In the genomic region with DNA sequence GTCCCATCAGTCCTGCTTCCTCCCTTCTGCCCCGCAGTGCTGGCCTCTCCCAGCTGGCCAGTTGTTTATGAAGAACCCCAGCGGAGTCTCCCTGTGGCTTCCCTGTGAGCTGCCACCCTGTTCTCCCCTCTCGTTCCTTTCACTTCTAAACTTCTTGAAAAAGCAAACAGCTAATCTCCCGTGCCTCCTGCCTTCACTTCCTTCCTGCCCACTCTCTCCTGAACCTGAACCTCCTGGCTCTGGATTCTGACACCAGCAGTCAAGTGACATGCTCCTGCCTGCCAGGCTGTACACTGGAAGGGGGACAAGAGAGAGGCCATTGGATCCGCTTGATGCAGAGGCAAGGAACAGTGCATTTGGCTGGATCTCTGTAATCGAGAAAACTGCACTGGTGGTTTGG, we compare ENCODE assay signal across 17 cellular contexts.
DNase-seq lines count a peak whose midpoint lies in the region; ATAC-seq, FAIRE-seq and TF ChIP-seq lines count a peak whose summit lies in the region.
"Had no signal": no experiment of that assay in that cellular context is flagged by ENCODE, and none has a peak within 500 bp of the region (broad histone marks: within the 10 kb centered on the region; RNA-seq: fewer than 3 reads in every experiment).

No MANE protein-coding gene starts in this region.

- H3K4me2 ChIP-seq in GM12878 (ENCODE audit: control insufficient read depth, insufficient read depth): no peak overlapping the region; the same call in 1 of the 2 replicates
- H3K4me2 ChIP-seq: hepatocyte had no signal

- no peaks in the 10 kb centered on the region for H4K20me1 ChIP-seq in GM12878 (ENCODE audit: control insufficient read depth, insufficient read depth)

- no peaks in the 10 kb centered on the region for H3K36me3 ChIP-seq in GM12878 (ENCODE audit: control insufficient read depth in 2 of 2, insufficient read depth in 2 of 2, low read length in 1 of 2)
- no peaks in the 10 kb centered on the region for H3K36me3 ChIP-seq in adrenal gland (replicated peaks in 1 of 2)
- H3K36me3 ChIP-seq: brain microvascular endothelial cell, HAP-1, neutrophil, right atrium auricular region, suprapubic skin had no signal

- H3K4me1 Mint-ChIP-seq in CD14-positive monocyte: peaks cover 16% of the 10 kb centered on the region
- H3K4me1 Mint-ChIP-seq in T-helper 2 cell treated with Interferon-gamma antibody and Interleukin-4, amounts not matched to agents 5 μg/mL and 100 μg/mL, for 36 hours (ENCODE audit: low read depth): peaks cover 51% of the 10 kb centered on the region

- H3K4me3 Mint-ChIP-seq in CD14-positive monocyte: peak overlapping the region; percentile 59 to 63
- peak overlapping the region; percentile 75 for H3K4me3 Mint-ChIP-seq in T-helper 2 cell treated with Interferon-gamma antibody and Interleukin-4, amounts not matched to agents 5 μg/mL and 100 μg/mL, for 36 hours

- TF ChIP-seq CTCF in CD14-positive monocyte (IDR thresholded peaks at IDR 0.05): no peak
- no peak for TF ChIP-seq CTCF in GM12878 (IDR thresholded peaks at IDR 0.05 in 2 of 3, conservative IDR thresholded peaks at IDR 0.05 in 1 of 3; ENCODE audit: control insufficient read depth in 2 of 3, extremely low read depth in 1 of 3, insufficient read depth in 1 of 3, low read depth in 3 of 3, low read length in 3 of 3)
- no peak for TF ChIP-seq CTCF in adrenal gland (IDR thresholded peaks at IDR 0.05)

- H3K79me2 ChIP-seq in GM12878 (ENCODE audit: control insufficient read depth, insufficient read depth, low read length): no peaks in the 10 kb centered on the region
- H3K79me2 ChIP-seq: hepatocyte had no signal

- POLR2A ChIA-PET in GM12878 (lab: Charles Lee): interaction anchor here (0.7 to 1.2 kb wide), 5 partner anchors 9 to 17 kb away, joined by 3 to 4 read pairs (median 4); no protein-coding TSS in a partner anchor

- H3K27me3 ChIP-seq in GM12878 (replicated peaks in 1 of 2; ENCODE audit: control insufficient read depth in 2 of 2, insufficient read depth in 2 of 2, low read length in 1 of 2): no peaks in the 10 kb centered on the region
- no peaks in the 10 kb centered on the region for H3K27me3 ChIP-seq in adrenal gland
- H3K27me3 ChIP-seq: brain microvascular endothelial cell, hepatocyte, neutrophil, right atrium auricular region, suprapubic skin had no signal

- TF ChIP-seq POLR2A in GM12878 (IDR thresholded peaks at IDR 0.05; ENCODE audit: low read depth, low read length) (no peak), adrenal gland (IDR thresholded peaks at IDR 0.05) (no peak)

- peaks cover 0 to 2% (median 0%) of the 10 kb centered on the region in 3 donors for H3K27me3 Mint-ChIP-seq in CD14-positive monocyte (ENCODE audit: low read depth in 3 of 3)
- H3K27me3 Mint-ChIP-seq in T-helper 2 cell treated with Interferon-gamma antibody and Interleukin-4, amounts not matched to agents 5 μg/mL and 100 μg/mL, for 36 hours (ENCODE audit: low read depth): no peaks in the 10 kb centered on the region

- in situ Hi-C loops in GM12878 (cut with MboI): no loop called here

- 25% methylated on average over 6 of the region's 6 CpGs for WGBS in GM12878 (ENCODE audit: insufficient coverage, insufficient replicate concordance, low lambda C conversion rate, missing lambda C conversion rate)
- 52 to 60% (median 53%) methylated on average over 6 of the region's 6 CpGs for WGBS in adrenal gland, 4 donors

- SMC1A ChIA-PET in GM12878 (lab: Charles Lee; ENCODE audit: uncharacterized antibody, unreplicated experiment): interaction anchor here (1.2 to 2.8 kb wide), 9 partner anchors 9 to 259 kb away, joined by 3 to 24 read pairs (median 4); no protein-coding TSS in a partner anchor

- H3K9me3 Mint-ChIP-seq in CD14-positive monocyte: peaks cover 0 to 2% (median 0%) of the 10 kb centered on the region in 7 donors
- H3K9me3 Mint-ChIP-seq in T-helper 2 cell treated with Interferon-gamma antibody and Interleukin-4, amounts not matched to agents 5 μg/mL and 100 μg/mL, for 36 hours: no peaks in the 10 kb centered on the region

- peak overlapping the region; percentile 85 for H2AFZ ChIP-seq in GM12878 (ENCODE audit: control insufficient read depth, low read depth, low read length)
- H2AFZ ChIP-seq: hepatocyte had no signal

- H3K27ac Mint-ChIP-seq in CD14-positive monocyte: peak overlapping the region in 2 of 7 donors; percentile 21 to 70
- H3K27ac Mint-ChIP-seq in T-helper 2 cell treated with Interferon-gamma antibody and Interleukin-4, amounts not matched to agents 5 μg/mL and 100 μg/mL, for 36 hours: peak overlapping the region; percentile 84

- BruUV-seq in GM12878 (replicated peaks; lab: Mats Ljungman, UMichigan): no TSS peak

- FAIRE-seq in GM12878 (lab: Jason Lieb, UNC): peak; percentile 69

- H3K27ac ChIP-seq in GM12878 (ENCODE audit: control insufficient read depth, insufficient read depth) (no peak overlapping the region), adrenal gland (no peak overlapping the region)
- H3K27ac ChIP-seq: brain microvascular endothelial cell, hepatocyte, neutrophil, right atrium auricular region, suprapubic skin had no signal

- DNase-seq in CD14-positive monocyte (ENCODE audit: low spot score) (no peak), CMK (ENCODE audit: low read depth) (peak; percentile 17), GM12878 (ENCODE audit: low read depth, low spot score) (no peak), adrenal gland (no peak), NCI-H128 (lab: John Stamatoyannopoulos, UW; ENCODE audit: unreplicated experiment) (no peak)
- no peak for DNase-seq in T-helper 2 cell treated with Interferon-gamma antibody and Interleukin-4, amounts not matched to agents 5 μg/mL and 100 μg/mL, for 36 hours (ENCODE audit: low spot score)
- DNase-seq: activated CD4-positive, CD25-positive, alpha-beta regulatory T cell treated with anti-CD3 and anti-CD28 coated beads, Interleukin-2, amount 50 U/mL, for 72 hours; activated effector memory CD4-positive, alpha-beta T cell treated with Interleukin-2 at 50 U/mL for 16 hours; brain microvascular endothelial cell; NCI-H2081 treated with DMSO at 0.1 percent for 48 hours had no signal

- intact Hi-C loops in CD14-positive monocyte (cut with micrococcal nuclease): no loop called here
- intact Hi-C loops in GM12878 (cut with micrococcal nuclease; ENCODE audit: unreplicated experiment): no loop called here
- intact Hi-C loops in adrenal gland (cut with DNase I): loop anchor here in 1 of 2 donors (10.0 kb wide), 1 partner anchor 998 kb away; no protein-coding TSS in a partner anchor

- no peak overlapping the region; the same call in 1 of the 2 replicates for H3K9ac ChIP-seq in GM12878 (ENCODE audit: control insufficient read depth, insufficient read depth, low read length)

- H3K4me1 ChIP-seq in GM12878 (ENCODE audit: control insufficient read depth, insufficient read depth, low read length): peaks cover 14% of the 10 kb centered on the region
- no peaks in the 10 kb centered on the region for H3K4me1 ChIP-seq in adrenal gland (replicated peaks in 1 of 2)
- H3K4me1 ChIP-seq: HAP-1, right atrium auricular region, suprapubic skin had no signal

- TF ChIP-seq RAD21 in GM12878 (IDR thresholded peaks at IDR 0.05; ENCODE audit: insufficient read depth, low read depth, low read length): no peak

- no peak for TF ChIP-seq EP300 in GM12878 (IDR thresholded peaks at IDR 0.05; ENCODE audit: borderline replicate concordance in 1 of 2, control insufficient read depth in 1 of 2, low read depth in 2 of 2, low read length in 2 of 2)

- RAD21 ChIA-PET in GM12878 (lab: Charles Lee; ENCODE audit: unreplicated experiment): interaction anchor here (0.8 to 1.7 kb wide), 8 partner anchors 9 to 212 kb away, joined by 3 to 11 read pairs (median 4); no protein-coding TSS in a partner anchor

- CTCF ChIA-PET in GM12878 (lab: Yijun Ruan, JAX): interaction anchor here (1.0 to 3.1 kb wide), 9 partner anchors 9 to 261 kb away, joined by 3 to 16 read pairs (median 4); no protein-coding TSS in a partner anchor

- ATAC-seq in GM12878 (peak; percentile 36), HG03025 (IDR thresholded peaks at IDR 0.05; ENCODE audit: low FRiP score, unreplicated experiment) (no peak)
- ATAC-seq: SK-N-SH treated with all-trans-retinoic acid at 6 μM for 48 hours had no signal

- H3K4me3 ChIP-seq in GM12878: no peak overlapping the region
- H3K4me3 ChIP-seq in adrenal gland: no peak overlapping the region
- H3K4me3 ChIP-seq: HAP-1, hepatocyte, right atrium auricular region, suprapubic skin had no signal

- H3K9me3 ChIP-seq in GM12878 (replicated peaks; ENCODE audit: control insufficient read depth, insufficient read depth, low read length) (no peaks in the 10 kb centered on the region), adrenal gland (replicated peaks in 1 of 3) (no peaks in the 10 kb centered on the region)
- H3K9me3 ChIP-seq: HAP-1, neutrophil, right atrium auricular region, suprapubic skin had no signal

- H3K36me3 Mint-ChIP-seq in CD14-positive monocyte: no peaks in the 10 kb centered on the region
- peaks cover 2% of the 10 kb centered on the region for H3K36me3 Mint-ChIP-seq in T-helper 2 cell treated with Interferon-gamma antibody and Interleukin-4, amounts not matched to agents 5 μg/mL and 100 μg/mL, for 36 hours (ENCODE audit: low read depth)

TF ChIP-seq in GM12878, 131 proteins besides CTCF, POLR2A, EP300 and RAD21:
- TF ChIP-seq TAF1 (IDR thresholded peaks at IDR 0.05; ENCODE audit: borderline replicate concordance, low read depth, low read length) (no peak), EED (IDR thresholded peaks at IDR 0.05; ENCODE audit: low read depth) (0 out of 2 replicates have a peak, but pooled peaks have one; percentile 24)
TF ChIP-seq in GM12878: peak in this region for 1.
